1 cellular context compared by ENCODE assay signal in the genomic region with DNA sequence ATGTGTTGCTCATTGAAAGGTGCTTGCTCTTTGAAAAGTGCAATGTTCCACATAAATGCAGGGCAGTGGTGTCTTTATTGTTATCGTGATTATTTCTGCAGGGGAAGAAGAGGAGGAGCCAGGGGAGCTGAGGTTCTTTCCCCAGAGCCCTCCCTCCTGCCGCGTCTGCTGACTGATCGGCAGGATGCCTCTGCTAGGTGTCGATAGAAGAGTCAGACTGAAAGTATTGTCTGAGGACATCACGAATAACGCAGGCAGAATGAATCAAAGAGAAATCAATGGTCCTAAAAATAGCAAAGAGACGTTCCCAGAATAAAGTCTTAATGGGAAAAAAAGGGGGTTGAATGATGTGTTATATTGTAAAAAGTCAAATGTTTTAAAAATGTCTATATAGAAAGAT.
TF ChIP-seq lines count a peak whose summit lies in the region.

No MANE protein-coding gene starts in this region.

TF ChIP-seq in GM12878, 131 proteins besides CTCF, POLR2A, EP300 and RAD21 (continued from another document):
- TF ChIP-seq, protein P1, sequence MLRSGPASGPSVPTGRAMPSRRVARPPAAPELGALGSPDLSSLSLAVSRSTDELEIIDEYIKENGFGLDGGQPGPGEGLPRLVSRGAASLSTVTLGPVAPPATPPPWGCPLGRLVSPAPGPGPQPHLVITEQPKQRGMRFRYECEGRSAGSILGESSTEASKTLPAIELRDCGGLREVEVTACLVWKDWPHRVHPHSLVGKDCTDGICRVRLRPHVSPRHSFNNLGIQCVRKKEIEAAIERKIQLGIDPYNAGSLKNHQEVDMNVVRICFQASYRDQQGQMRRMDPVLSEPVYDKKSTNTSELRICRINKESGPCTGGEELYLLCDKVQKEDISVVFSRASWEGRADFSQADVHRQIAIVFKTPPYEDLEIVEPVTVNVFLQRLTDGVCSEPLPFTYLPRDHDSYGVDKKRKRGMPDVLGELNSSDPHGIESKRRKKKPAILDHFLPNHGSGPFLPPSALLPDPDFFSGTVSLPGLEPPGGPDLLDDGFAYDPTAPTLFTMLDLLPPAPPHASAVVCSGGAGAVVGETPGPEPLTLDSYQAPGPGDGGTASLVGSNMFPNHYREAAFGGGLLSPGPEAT (IDR thresholded peaks at IDR 0.05; ENCODE audit: low read depth), result no peak
- TF ChIP-seq SRF (IDR thresholded peaks at IDR 0.05; ENCODE audit: low read depth in 2 of 2, low read length in 2 of 2) (0 out of 4 replicates have a peak, but pooled peaks of 1 of the 2 experiments have one; percentile 56), CHD2 (IDR thresholded peaks at IDR 0.05; ENCODE audit: borderline replicate concordance, low read depth, low read length) (no peak), POU2F2 (IDR thresholded peaks at IDR 0.05; ENCODE audit: borderline replicate concordance, low read depth, low read length) (no peak), IRF3 (IDR thresholded peaks at IDR 0.05) (no peak), ZNF622 (IDR thresholded peaks at IDR 0.05) (no peak), FOXK2 (IDR thresholded peaks at IDR 0.05) (no peak), MXI1 (IDR thresholded peaks at IDR 0.05; ENCODE audit: low read depth, low read length) (no peak), NFIC (IDR thresholded peaks at IDR 0.05; ENCODE audit: low read depth, low read length) (peak; percentile 26; the same call in 1 of the 2 replicates), BCL3 (IDR thresholded peaks at IDR 0.05; ENCODE audit: borderline replicate concordance, insufficient read depth, low read depth, low read length, poor library complexity, severe bottlenecking) (no peak), TARDBP (IDR thresholded peaks at IDR 0.05; ENCODE audit: borderline replicate concordance) (no peak)
- TF ChIP-seq, protein P2, sequence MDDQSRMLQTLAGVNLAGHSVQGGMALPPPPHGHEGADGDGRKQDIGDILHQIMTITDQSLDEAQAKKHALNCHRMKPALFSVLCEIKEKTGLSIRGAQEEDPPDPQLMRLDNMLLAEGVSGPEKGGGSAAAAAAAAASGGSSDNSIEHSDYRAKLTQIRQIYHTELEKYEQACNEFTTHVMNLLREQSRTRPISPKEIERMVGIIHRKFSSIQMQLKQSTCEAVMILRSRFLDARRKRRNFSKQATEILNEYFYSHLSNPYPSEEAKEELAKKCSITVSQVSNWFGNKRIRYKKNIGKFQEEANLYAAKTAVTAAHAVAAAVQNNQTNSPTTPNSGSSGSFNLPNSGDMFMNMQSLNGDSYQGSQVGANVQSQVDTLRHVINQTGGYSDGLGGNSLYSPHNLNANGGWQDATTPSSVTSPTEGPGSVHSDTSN (IDR thresholded peaks at IDR 0.05; ENCODE audit: insufficient replicate concordance, low read depth, low read length), result no peak
- TF ChIP-seq, protein P3, sequence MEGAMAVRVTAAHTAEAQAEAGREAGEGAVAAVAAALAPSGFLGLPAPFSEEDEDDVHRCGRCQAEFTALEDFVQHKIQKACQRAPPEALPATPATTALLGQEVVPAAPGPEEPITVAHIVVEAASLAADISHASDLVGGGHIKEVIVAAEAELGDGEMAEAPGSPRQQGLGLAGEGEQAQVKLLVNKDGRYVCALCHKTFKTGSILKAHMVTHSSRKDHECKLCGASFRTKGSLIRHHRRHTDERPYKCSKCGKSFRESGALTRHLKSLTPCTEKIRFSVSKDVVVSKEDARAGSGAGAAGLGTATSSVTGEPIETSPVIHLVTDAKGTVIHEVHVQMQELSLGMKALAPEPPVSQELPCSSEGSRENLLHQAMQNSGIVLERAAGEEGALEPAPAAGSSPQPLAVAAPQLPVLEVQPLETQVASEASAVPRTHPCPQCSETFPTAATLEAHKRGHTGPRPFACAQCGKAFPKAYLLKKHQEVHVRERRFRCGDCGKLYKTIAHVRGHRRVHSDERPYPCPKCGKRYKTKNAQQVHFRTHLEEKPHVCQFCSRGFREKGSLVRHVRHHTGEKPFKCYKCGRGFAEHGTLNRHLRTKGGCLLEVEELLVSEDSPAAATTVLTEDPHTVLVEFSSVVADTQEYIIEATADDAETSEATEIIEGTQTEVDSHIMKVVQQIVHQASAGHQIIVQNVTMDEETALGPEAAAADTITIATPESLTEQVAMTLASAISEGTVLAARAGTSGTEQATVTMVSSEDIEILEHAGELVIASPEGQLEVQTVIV (IDR thresholded peaks at IDR 0.05; ENCODE audit: borderline replicate concordance, partially characterized antibody), result no peak
